Comparison of ENCODE assay signal across 20 cellular contexts in genomic region chr17:64053101-64053500, GRCh38. TPM values are rescaled to one million over a fixed set of nuclear protein-coding genes. Genes with fewer than 3 reads are reported as not detected.
"Had no signal": no experiment of that assay in that cellular context is flagged by ENCODE, and none has a peak within 500 bp of the region (broad histone marks: within the 10 kb centered on the region; RNA-seq: fewer than 3 reads in every experiment).

No MANE protein-coding gene starts in this region.

- H3K27ac Mint-ChIP-seq: activated naive CD8-positive, alpha-beta T cell treated with anti-CD3 and anti-CD28 coated beads, Interleukin-2, amount 10 ng/mL, durations not matched to agents 7 days and 5 days; memory B cell had no signal

- H3K4me1 ChIP-seq: testis, vagina had no signal

- H3K9me3 ChIP-seq: heart left ventricle, testis, vagina had no signal

- DNase-seq: activated CD4-positive, alpha-beta T cell treated with anti-CD3 and anti-CD28 coated beads, Interleukin-2, amount 50 U/mL, for 4 hours; activated naive CD4-positive, alpha-beta T cell treated with Interleukin-2 at 50 U/mL for 16 hours; activated naive CD8-positive, alpha-beta T cell treated with anti-CD3 and anti-CD28 coated beads, Interleukin-2, amount 10 ng/mL, durations not matched to agents 7 days and 5 days; activated T-cell treated with anti-CD3 and anti-CD28 coated beads for 4 hours; heart left ventricle; islet precursor cell; left cardiac atrium; occipital lobe; stimulated activated CD4-positive, alpha-beta T cell treated with anti-CD3 and anti-CD28 coated beads, Interleukin-15, amount 100 ng/mL, for 24 hours; stimulated activated CD8-positive, alpha-beta memory T cell treated with anti-CD3 and anti-CD28 coated beads, Interleukin-4, amount 100 ng/mL, for 48 hours; stimulated activated naive CD4-positive, alpha-beta T cell; testis; trophoblast cell; WERI-Rb-1 had no signal

- H3K4me3 Mint-ChIP-seq: activated naive CD8-positive, alpha-beta T cell treated with anti-CD3 and anti-CD28 coated beads, Interleukin-2, amount 10 ng/mL, durations not matched to agents 7 days and 5 days; memory B cell; neural crest cell had no signal

- H3K9me3 Mint-ChIP-seq: activated naive CD8-positive, alpha-beta T cell treated with anti-CD3 and anti-CD28 coated beads, Interleukin-2, amount 10 ng/mL, durations not matched to agents 7 days and 5 days; memory B cell; neural crest cell had no signal

- H3K27me3 ChIP-seq: heart left ventricle, testis, vagina had no signal

- H3K27me3 Mint-ChIP-seq: activated naive CD8-positive, alpha-beta T cell treated with anti-CD3 and anti-CD28 coated beads, Interleukin-2, amount 10 ng/mL, durations not matched to agents 7 days and 5 days; memory B cell had no signal

- H3K4me3 ChIP-seq: heart left ventricle, smooth muscle cell, testis, vagina had no signal

- H3K27ac ChIP-seq: heart left ventricle, testis, vagina, WERI-Rb-1 had no signal

- ATAC-seq: heart left ventricle, left cardiac atrium, sciatic nerve had no signal

- H3K4me1 Mint-ChIP-seq: neural crest cell had no signal

RNA-seq across cellular contexts. Expression of gene ICAM2, which starts 32.7 kb away (rescaled TPM):
- total RNA-seq: chondrocyte, neural crest cell, smooth muscle cell had no signal

RNA-seq across cellular contexts. Expression of gene PRR29, which starts 55.0 kb away (rescaled TPM):
- total RNA-seq: smooth muscle cell, vagina had no signal
